ENCODE assay signal across 18 cellular contexts in genomic region chr18:24198461-24198860, GRCh38. TPM values are rescaled to one million over a fixed set of nuclear protein-coding genes. Genes with fewer than 3 reads are reported as not detected.
DNase-seq lines count a peak whose midpoint lies in the region; ATAC-seq and TF ChIP-seq lines count a peak whose summit lies in the region.
"Had no signal": no experiment of that assay in that cellular context is flagged by ENCODE, and none has a peak within 500 bp of the region (broad histone marks: within the 10 kb centered on the region; RNA-seq: fewer than 3 reads in every experiment).

No MANE protein-coding gene starts in this region.

- no peak overlapping the region for H3K4me2 ChIP-seq in H9 (ENCODE audit: insufficient read depth, insufficient read length, low read length)
- H3K4me2 ChIP-seq: SK-N-SH had no signal

- in situ Hi-C loops in KBM-7 (cut with MboI; ENCODE audit: low pct_unique_long_range_greater_than_20kb, low sequenced_read_pairs), result no loop called here

- no peak overlapping the region for H3K18ac ChIP-seq in H9 (ENCODE audit: insufficient read length, low read depth, low read length)

- H3K4me3 Mint-ChIP-seq in H9, result no peak overlapping the region
- H3K4me3 Mint-ChIP-seq: activated naive CD8-positive, alpha-beta T cell treated with anti-CD3 and anti-CD28 coated beads, Interleukin-2, amount 10 ng/mL, durations not matched to agents 7 days and 5 days; activated T-helper 1 cell treated with anti-CD3 and anti-CD28 coated beads, Interleukin-12 subunit alpha, Interleukin-12 subunit beta, Interleukin-2, Interleukin-4 antibody, amounts not matched to agents 30 ng/mL and 10 ng/mL and 1 ng/mL, durations not matched to agents 14 hours and 24 hours and 36 hours; CD14-positive monocyte; natural killer cell treated with Interleukin-12 subunit alpha and Interleukin-12 subunit beta and Interleukin-15 and Interleukin-18, amount 100 ng/mL, for 72 hours had no signal

- H2BK20ac ChIP-seq in H9 (ENCODE audit: low read depth, low read length, poor library complexity, severe bottlenecking), result no peak overlapping the region

- peak; percentile 92 to 97 (median 94) for ATAC-seq in psoas muscle
- ATAC-seq: natural killer cell treated with Interleukin-12 subunit alpha and Interleukin-12 subunit beta and Interleukin-15 and Interleukin-18, amount 100 ng/mL, for 72 hours had no signal

- WGBS in H9 (ENCODE audit: extremely low coverage, insufficient read length, low lambda C conversion rate), result no CpG with 5 or more reads among the region's 9 CpGs
- 30 to 33% (median 32%) methylated on average over 9 of the region's 9 CpGs for WGBS in psoas muscle, 3 donors

- H3K23ac ChIP-seq in H9 (ENCODE audit: insufficient read length, low read depth, low read length), result no peak overlapping the region

- no peak overlapping the region for H3T11ph ChIP-seq in H9 (ENCODE audit: low read length)

- no peak overlapping the region for H2BK120ac ChIP-seq in H9 (ENCODE audit: low read depth, low read length, poor library complexity, severe bottlenecking)

- H3K4me3 ChIP-seq in NB4 (ENCODE audit: low read depth, low read length) (no peak overlapping the region), psoas muscle (no peak overlapping the region)

- H3K9me3 Mint-ChIP-seq in H9, result no peaks in the 10 kb centered on the region
- H3K9me3 Mint-ChIP-seq: activated naive CD8-positive, alpha-beta T cell treated with anti-CD3 and anti-CD28 coated beads, Interleukin-2, amount 10 ng/mL, durations not matched to agents 7 days and 5 days; activated T-helper 1 cell treated with anti-CD3 and anti-CD28 coated beads, Interleukin-12 subunit alpha, Interleukin-12 subunit beta, Interleukin-2, Interleukin-4 antibody, amounts not matched to agents 30 ng/mL and 10 ng/mL and 1 ng/mL, durations not matched to agents 14 hours and 24 hours and 36 hours; CD14-positive monocyte; natural killer cell treated with Interleukin-12 subunit alpha and Interleukin-12 subunit beta and Interleukin-15 and Interleukin-18, amount 100 ng/mL, for 72 hours had no signal

- TF ChIP-seq CTCF in H9 (conservative IDR thresholded peaks at IDR 0.05) (no peak), NB4 (IDR thresholded peaks at IDR 0.05; ENCODE audit: low read depth, low read length) (no peak), psoas muscle (IDR thresholded peaks at IDR 0.05) (no peak)

- no peaks in the 10 kb centered on the region for H3K27me3 Mint-ChIP-seq in H9 (ENCODE audit: low read depth)

- intact Hi-C loops in psoas muscle (cut with DNase I), result no loop called here

- H2AFZ ChIP-seq in H9 (ENCODE audit: low read length), result no peak overlapping the region

- H3K27me3 ChIP-seq in H9 (ENCODE audit: insufficient read depth, low read length), result no peaks in the 10 kb centered on the region
- no peaks in the 10 kb centered on the region for H3K27me3 ChIP-seq in psoas muscle (ENCODE audit: insufficient read depth in 3 of 3, low read length in 2 of 3)

- H2AK5ac ChIP-seq in H9 (ENCODE audit: insufficient read length, low read length), result no peak overlapping the region

- H3K36me3 Mint-ChIP-seq in H9 (ENCODE audit: insufficient read depth in 1 of 3, low read depth in 3 of 3), result no peaks in the 10 kb centered on the region; a peak in 2 of 7 replicates
- H3K36me3 Mint-ChIP-seq: activated naive CD8-positive, alpha-beta T cell treated with anti-CD3 and anti-CD28 coated beads, Interleukin-2, amount 10 ng/mL, durations not matched to agents 7 days and 5 days; natural killer cell treated with Interleukin-12 subunit alpha and Interleukin-12 subunit beta and Interleukin-15 and Interleukin-18, amount 100 ng/mL, for 72 hours had no signal

- H3K79me1 ChIP-seq in H9 (ENCODE audit: insufficient read depth, low read depth, low read length, poor library complexity, severe bottlenecking), result no peaks in the 10 kb centered on the region

- H3K23me2 ChIP-seq in H9 (ENCODE audit: insufficient read length, low read depth, low read length, poor library complexity, severe bottlenecking), result no peaks in the 10 kb centered on the region

- H3K27ac ChIP-seq in H9 (ENCODE audit: insufficient read length, low read depth, low read length) (no peak overlapping the region), cingulate gyrus (ENCODE audit: low read depth, low read length) (peak overlapping the region; percentile 80), psoas muscle (peak overlapping the region; percentile 74)

- H3K4me1 Mint-ChIP-seq in H9, result peaks cover 4 to 5% of the 10 kb centered on the region in 2 experiments
- H3K4me1 Mint-ChIP-seq: activated naive CD8-positive, alpha-beta T cell treated with anti-CD3 and anti-CD28 coated beads, Interleukin-2, amount 10 ng/mL, durations not matched to agents 7 days and 5 days had no signal

- H2BK12ac ChIP-seq in H9 (ENCODE audit: insufficient read length, low read depth, low read length), result no peak overlapping the region

- H4K5ac ChIP-seq in H9 (ENCODE audit: insufficient read length, low read depth, low read length), result no peak overlapping the region

- no peak overlapping the region for H3K14ac ChIP-seq in H9 (ENCODE audit: insufficient read depth, low read length)

- H2BK15ac ChIP-seq in H9 (ENCODE audit: low read depth, low read length), result no peak overlapping the region

- H4K91ac ChIP-seq in H9 (ENCODE audit: insufficient read length, low read depth, low read length), result no peak overlapping the region

- H3K9me3 ChIP-seq in H9 (ENCODE audit: control insufficient read depth, low read depth, low read length) (no peaks in the 10 kb centered on the region), psoas muscle (no peaks in the 10 kb centered on the region)
- H3K9me3 ChIP-seq: SK-N-SH had no signal

- no peak overlapping the region for H3K9ac ChIP-seq in H9 (ENCODE audit: extremely low read depth, insufficient read length, low read length)
- H3K9ac ChIP-seq: SK-N-SH had no signal

- no peak overlapping the region for H2BK5ac ChIP-seq in H9 (ENCODE audit: insufficient read length, low read length)

- H3K79me2 ChIP-seq in H9 (ENCODE audit: insufficient read depth, low read length), result no peaks in the 10 kb centered on the region

- H4K8ac ChIP-seq in H9 (replicated peaks; ENCODE audit: insufficient read length, low read depth, low read length), result no peak overlapping the region

- no peak for TF ChIP-seq POLR2A in NB4 (IDR thresholded peaks at IDR 0.05; ENCODE audit: extremely low read depth, insufficient read length)

- H3K27ac Mint-ChIP-seq in H9, result peak overlapping the region in 2 of 3 experiments; percentile 54 to 81; a peak in 2 of 7 replicates
- H3K27ac Mint-ChIP-seq: activated naive CD8-positive, alpha-beta T cell treated with anti-CD3 and anti-CD28 coated beads, Interleukin-2, amount 10 ng/mL, durations not matched to agents 7 days and 5 days; activated T-helper 1 cell treated with anti-CD3 and anti-CD28 coated beads, Interleukin-12 subunit alpha, Interleukin-12 subunit beta, Interleukin-2, Interleukin-4 antibody, amounts not matched to agents 30 ng/mL and 10 ng/mL and 1 ng/mL, durations not matched to agents 14 hours and 24 hours and 36 hours; CD14-positive monocyte; natural killer cell treated with Interleukin-12 subunit alpha and Interleukin-12 subunit beta and Interleukin-15 and Interleukin-18, amount 100 ng/mL, for 72 hours had no signal

- no peak overlapping the region for H3K4ac ChIP-seq in H9 (ENCODE audit: low read depth, low read length)

- H4K20me1 ChIP-seq in H9 (ENCODE audit: control insufficient read depth, insufficient read depth, insufficient read length), result no peaks in the 10 kb centered on the region

- H3K36me3 ChIP-seq in psoas muscle (ENCODE audit: insufficient read depth in 1 of 2, low read depth in 1 of 2), result no peaks in the 10 kb centered on the region

- no peak overlapping the region for H3K56ac ChIP-seq in H9 (ENCODE audit: insufficient read length, low read depth, low read length)

- DNase-seq in H9 (no peak), NB4 (ENCODE audit: low read depth) (peak; percentile 8), psoas muscle (peak; percentile 73 to 78), dermis blood vessel endothelial cell (no peak), KBM-7 (no peak)
- DNase-seq in stimulated activated CD4-positive, alpha-beta T cell treated with anti-CD3 and anti-CD28 coated beads, Interleukin-15, amount 100 ng/mL, for 24 hours, result no peak
- DNase-seq: activated CD4-positive, alpha-beta T cell treated with anti-CD3 and anti-CD28 coated beads for 48 hours; activated naive CD8-positive, alpha-beta T cell treated with anti-CD3 and anti-CD28 coated beads, Interleukin-2, amount 10 ng/mL, durations not matched to agents 7 days and 5 days; MM.1S; NCI-H1930; NCI-H526; RPMI8226; SK-N-SH; T-helper 2 cell had no signal

- no peaks in the 10 kb centered on the region for H3K4me1 ChIP-seq in H9 (ENCODE audit: insufficient read depth, low read length)
- H3K4me1 ChIP-seq in psoas muscle, result peaks cover 49% of the 10 kb centered on the region

RNA-seq across cellular contexts. Expression of gene CABYR, which starts 59.6 kb away (rescaled TPM):
- total RNA-seq in H9 (2021), result 12.3 and 13.6 TPM in 2 replicates
- 1 to 10 TPM in 1 of 4 donors, not detected in 3; 1.2 TPM for total RNA-seq in psoas muscle
- polyA plus RNA-seq in psoas muscle, result under 1 TPM in 2 of 3 donors, not detected in 1; 0.04 to 0.21 TPM
- total RNA-seq in dermis blood vessel endothelial cell, result 1.0 and 3.1 TPM in 2 replicates
- polyA plus RNA-seq: CD14-positive monocyte had no signal

Comparison
In these comparisons a context has a peak if more than half of its experiments do, and no peak if none do; other contexts are left out.
1. DNase-seq: peak in NB4 (single experiment) and psoas muscle (2 of 2); none in H9 (single experiment), stimulated activated CD4-positive, alpha-beta T cell treated with anti-CD3 and anti-CD28 coated beads, Interleukin-15, amount 100 ng/mL, for 24 hours (single experiment), dermis blood vessel endothelial cell (single experiment) and KBM-7 (single experiment).